8 cellular contexts compared by ENCODE assay signal in the genomic region with DNA sequence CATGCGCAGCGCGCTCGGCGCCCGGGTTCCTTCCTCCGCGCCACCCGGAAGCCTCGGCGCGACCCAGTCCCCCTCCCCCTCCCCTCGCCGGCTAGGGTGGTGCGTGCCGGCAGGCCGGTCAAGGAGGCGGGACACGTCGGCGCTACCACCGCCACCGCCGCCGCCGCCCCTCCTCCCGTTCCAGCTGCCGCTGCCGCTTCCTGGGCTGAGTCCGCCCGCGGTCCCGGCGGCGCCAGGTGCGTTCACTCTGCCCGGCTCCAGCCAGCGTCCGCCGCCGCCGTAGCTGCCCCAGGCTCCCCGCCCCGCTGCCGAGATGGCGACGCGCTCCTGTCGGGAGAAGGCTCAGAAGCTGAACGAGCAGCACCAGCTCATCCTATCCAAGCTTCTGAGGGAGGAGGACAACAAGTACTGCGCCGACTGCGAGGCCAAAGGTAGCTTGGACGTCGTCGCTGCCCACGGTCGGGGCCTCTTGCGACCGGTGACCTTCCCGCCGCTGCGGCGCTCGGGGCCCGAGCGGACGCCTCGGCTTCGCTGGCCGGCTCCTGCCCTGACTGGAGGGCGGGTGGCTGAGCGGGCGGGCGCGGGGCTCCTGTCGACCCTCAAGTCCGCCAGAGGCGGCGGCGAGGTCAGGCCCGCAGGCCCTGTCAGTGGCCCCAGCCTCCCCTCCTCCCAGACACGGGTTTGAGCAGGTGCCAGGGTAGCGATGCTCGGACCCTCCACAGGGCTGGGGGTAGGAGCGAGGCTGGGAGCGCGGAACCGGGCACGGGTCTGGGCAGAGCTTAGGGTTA. TPM values are rescaled to one million over a fixed set of nuclear protein-coding genes. Genes with fewer than 3 reads are reported as not detected.
DNase-seq lines count a peak whose midpoint lies in the region; ATAC-seq, FAIRE-seq and TF ChIP-seq lines count a peak whose summit lies in the region.

A gene (plus strand): TSS at position 173 of the 788 bp plus-strand sequence. CDS start 141 bp downstream, at position 314.

- CTCF ChIA-PET in Calu3 (lab: Charles Lee), result interaction anchor here (0.5 to 2.1 kb wide), 7 partner anchors 11 to 402 kb away, joined by 3 to 9 read pairs (median 5); a partner anchor contains a TSS

- H3K27me3 ChIP-seq in endodermal cell (ENCODE audit: control insufficient read depth, insufficient read depth, low read length, poor library complexity, severe bottlenecking), result no peaks in the 10 kb centered on the region

- H3K36me3 ChIP-seq in endodermal cell (ENCODE audit: control insufficient read depth, insufficient read depth, low read length), result peaks cover 5% of the 10 kb centered on the region
- no peaks in the 10 kb centered on the region for H3K36me3 ChIP-seq in mesodermal cell (ENCODE audit: control insufficient read depth, insufficient read depth, low read length)

- no TSS peak for BruUV-seq in Calu3 (replicated peaks; lab: Mats Ljungman, UMichigan)

- peak within 1 kb of the TSS; percentile 81 for H3K4me3 Mint-ChIP-seq in Calu3 (ENCODE audit: low read depth, unreplicated experiment)
- peak within 1 kb of the TSS; percentile 74 for H3K4me3 Mint-ChIP-seq in endodermal cell

- peak; percentile 99 for DNase-seq in Calu3
- peak; percentile 89 for DNase-seq in HTR-8/SVneo (ENCODE audit: insufficient read length, low spot score)
- DNase-seq in NOMO-1 treated with dmso at 0.1 percent for 144 hours (lab: John Stamatoyannopoulos, UW; ENCODE audit: unreplicated experiment), result peak; percentile 87
- DNase-seq in activated CD8-positive, alpha-beta memory T cell treated with anti-CD3 and anti-CD28 coated beads, Interleukin-2, amount 50 U/mL, for 24 hours (ENCODE audit: extremely low read depth), result peak; percentile 83
- DNase-seq in endodermal cell, result peak; percentile 97
- DNase-seq in stimulated activated CD8-positive, alpha-beta memory T cell treated with anti-CD3 and anti-CD28 coated beads, Interleukin-15, amount 100 ng/mL, for 24 hours (ENCODE audit: low read depth), result peak; percentile 92

- no peak for TF ChIP-seq CTCF in Calu3 (IDR thresholded peaks at IDR 0.05; ENCODE audit: unreplicated experiment)
- TF ChIP-seq CTCF in endodermal cell (conservative IDR thresholded peaks at IDR 0.05), result peak; percentile 61

- H3K4me1 ChIP-seq in endodermal cell (ENCODE audit: control insufficient read depth, insufficient read depth, low read length) (peaks cover 10% of the 10 kb centered on the region), mesodermal cell (ENCODE audit: control insufficient read depth, insufficient read depth, low read length, poor library complexity, severe bottlenecking) (peaks cover 11% of the 10 kb centered on the region)

- WGBS in endodermal cell (ENCODE audit: insufficient coverage in 1 of 2, insufficient read length in 1 of 2), 2 experiments, result 0% methylated on average over 6 to 90 of the region's 90 CpGs
- 0 to 1% methylated on average over 23 to 54 of the region's 90 CpGs for WGBS in mesodermal cell (ENCODE audit: insufficient coverage in 2 of 2), 2 experiments

- H3K9ac ChIP-seq in endodermal cell (ENCODE audit: extremely low read depth, low read length, poor library complexity, severe bottlenecking), result peak within 1 kb of the TSS; percentile 38

- H3K36me3 Mint-ChIP-seq in Calu3 (ENCODE audit: insufficient read depth, unreplicated experiment) (peaks cover 23% of the 10 kb centered on the region), endodermal cell (ENCODE audit: low read depth) (no peaks in the 10 kb centered on the region)

- no peaks in the 10 kb centered on the region for H3K9me3 Mint-ChIP-seq in Calu3 (ENCODE audit: low read depth, unreplicated experiment)
- H3K9me3 Mint-ChIP-seq in endodermal cell, result no peaks in the 10 kb centered on the region

- FAIRE-seq in HTR-8/SVneo (lab: Jason Lieb, UNC), result peak; percentile 86

- H3K27ac ChIP-seq in endodermal cell (ENCODE audit: low read depth, low read length) (peak within 1 kb of the TSS; percentile 84), mesodermal cell (ENCODE audit: low read depth, low read length, severe bottlenecking) (peak within 1 kb of the TSS; percentile 93)

- no peaks in the 10 kb centered on the region for H3K9me3 ChIP-seq in endodermal cell (ENCODE audit: control insufficient read depth, low read length)
- no peaks in the 10 kb centered on the region for H3K9me3 ChIP-seq in mesodermal cell (ENCODE audit: control insufficient read depth, low read length)

- H3K4me1 Mint-ChIP-seq in Calu3 (ENCODE audit: low read depth, unreplicated experiment) (peaks cover 39% of the 10 kb centered on the region), endodermal cell (peaks cover 46% of the 10 kb centered on the region)

- H3K4me3 ChIP-seq in endodermal cell (ENCODE audit: low read length), result peak within 1 kb of the TSS; percentile 92
- peak within 1 kb of the TSS; percentile 79 for H3K4me3 ChIP-seq in mesodermal cell (ENCODE audit: extremely low read depth, insufficient read depth, low read length, poor library complexity, severe bottlenecking)

- intact Hi-C loops in Calu3 (cut with micrococcal nuclease; ENCODE audit: unreplicated experiment), result loop anchor here (5.0 kb wide), 1 partner anchor 101 kb away; a partner anchor contains a TSS

- H3K27me3 Mint-ChIP-seq in Calu3 (ENCODE audit: unreplicated experiment), result peaks cover under 1% of the 10 kb centered on the region
- H3K27me3 Mint-ChIP-seq in endodermal cell (ENCODE audit: insufficient read depth), result no peaks in the 10 kb centered on the region

- ATAC-seq in GM21381 (IDR thresholded peaks at IDR 0.05; ENCODE audit: unreplicated experiment), result peak; percentile 90

- H3K27ac Mint-ChIP-seq in Calu3 (ENCODE audit: unreplicated experiment), result peak within 1 kb of the TSS; percentile 76
- H3K27ac Mint-ChIP-seq in endodermal cell, result peak within 1 kb of the TSS; percentile 94

RNA-seq across cellular contexts. Expression of the gene that starts here (rescaled TPM):
- total RNA-seq in Calu3 (2022) (34.7 and 35.7 TPM in 2 replicates), endodermal cell (10 to 100 TPM; 36.6 to 49.4 TPM)
- 51.1 TPM for polyA plus RNA-seq in endodermal cell (2013, experiment 1 of 2)
- 53.5 TPM for polyA plus RNA-seq in endodermal cell (2013, experiment 2 of 2)
- polyA plus RNA-seq in mesodermal cell (2013, experiment 1 of 2), result 43.9 TPM
- polyA plus RNA-seq in mesodermal cell (2013, experiment 2 of 2), result 47.1 TPM

Comparison
In these comparisons a context has a peak if more than half of its experiments do, and no peak if none do; other contexts are left out.
1. Peak in every context shown above with its lines: DNase-seq, ATAC-seq, H3K4me3 ChIP-seq and H3K27ac ChIP-seq.